Comparison of ENCODE assay signal across 1 cellular context in the genomic region with DNA sequence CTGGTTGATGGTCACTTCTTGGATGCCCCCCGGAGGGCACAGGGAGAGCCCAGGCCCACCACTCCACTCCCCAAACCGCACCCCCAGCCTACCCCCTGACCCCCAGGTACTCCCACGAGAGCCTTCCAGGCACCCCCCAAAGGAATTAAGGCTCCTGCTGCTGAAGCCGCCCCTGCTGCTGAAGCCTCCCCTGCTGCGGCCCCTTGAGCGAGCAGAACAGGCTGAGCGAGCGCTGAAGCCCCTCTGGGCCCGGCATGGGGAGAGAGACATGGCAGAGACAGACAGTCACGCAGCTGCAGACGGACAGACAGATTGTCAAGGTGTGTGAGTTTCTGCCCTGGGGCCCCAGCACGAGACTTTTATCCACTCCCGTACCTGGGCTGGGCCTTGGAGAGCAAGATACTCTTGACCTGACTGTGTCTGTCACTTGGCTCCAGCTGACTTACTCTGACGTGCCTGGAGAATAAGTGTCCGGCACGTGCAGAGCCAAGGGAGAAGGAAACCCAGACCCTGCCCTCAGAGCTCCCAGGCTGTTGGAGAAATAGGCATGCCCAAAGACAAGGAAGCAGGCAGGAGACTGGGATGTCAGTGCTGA.
TF ChIP-seq lines count a peak whose summit lies in the region.

Gene KRT78 (minus strand): TSS at position 334 of the 595 bp plus-strand sequence. CDS start 64 bp downstream, at position 270.

TF ChIP-seq in GM23338, 12 proteins besides CTCF, POLR2A, EP300 and RAD21 (continued from another document):
- no peak for TF ChIP-seq EZH2phosphoT487 (IDR thresholded peaks at IDR 0.05; ENCODE audit: unreplicated experiment)
TF ChIP-seq in GM23338: peak in this region for 0.
